Comparison of ENCODE assay signal across 9 cellular contexts in genomic region chr22:40055143-40055926, GRCh38.
DNase-seq lines count a peak whose midpoint lies in the region; ATAC-seq and TF ChIP-seq lines count a peak whose summit lies in the region.
"Had no signal": no experiment of that assay in that cellular context is flagged by ENCODE, and none has a peak within 500 bp of the region (broad histone marks: within the 10 kb centered on the region; RNA-seq: fewer than 3 reads in every experiment).

No MANE protein-coding gene starts in this region.

- in situ Hi-C loops in G401 (cut with HindIII; ENCODE audit: low sequenced_read_pairs), result loop anchor here (25.0 kb wide), 1 partner anchor 132 kb away; the partner anchor contains the start of gene TNRC6B

- POLR2A ChIA-PET in activated B cell treated with CpG ODN at 0.5 μM for 24 hours (lab: Charles Lee), result interaction anchor here (0.6 to 4.5 kb wide), 9 partner anchors 8 to 161 kb away, joined by 3 to 64 read pairs (median 4); partner anchors contain the start of gene TNRC6B

- peak; percentile 97 for ATAC-seq in activated CD4-positive, CD25-positive, alpha-beta regulatory T cell treated with anti-CD3 and anti-CD28 coated beads, Interleukin-2, amount 50 U/mL, for 24 hours
- ATAC-seq in HG02938 (IDR thresholded peaks at IDR 0.05; ENCODE audit: unreplicated experiment) (peak; percentile 87), activated B cell treated with CpG ODN at 0.5 μM for 24 hours (ENCODE audit: low read depth) (peak; percentile 84)
- ATAC-seq: sciatic nerve had no signal

- peak overlapping the region; percentile 85 for H3K27ac Mint-ChIP-seq in activated B cell treated with CpG ODN at 0.5 μM for 24 hours

- peak overlapping the region; percentile 53 for H3K4me3 Mint-ChIP-seq in activated B cell treated with CpG ODN at 0.5 μM for 24 hours

- no peak for TF ChIP-seq CTCF in activated B cell treated with CpG ODN at 0.5 μM for 24 hours (IDR thresholded peaks at IDR 0.05)

- no peak for DNase-seq in activated CD4-positive, CD25-positive, alpha-beta regulatory T cell (lab: John Stamatoyannopoulos, UW)
- DNase-seq in activated B cell treated with CpG ODN at 0.5 μM for 24 hours (no peak), putamen (ENCODE audit: low spot score) (peak; percentile 18), G401 (ENCODE audit: low spot score) (no peak), midbrain (lab: John Stamatoyannopoulos, UW) (no peak), NCI-H2081 (lab: John Stamatoyannopoulos, UW) (no peak)

- H3K9me3 Mint-ChIP-seq in activated B cell treated with CpG ODN at 0.5 μM for 24 hours, result no peaks in the 10 kb centered on the region

- CTCF ChIA-PET in activated B cell treated with CpG ODN at 0.5 μM for 24 hours (lab: Charles Lee), result interaction anchor here (1.1 kb wide), 1 partner anchor 16 kb away, joined by 3 read pairs; no protein-coding TSS in a partner anchor

- H3K27me3 Mint-ChIP-seq in activated B cell treated with CpG ODN at 0.5 μM for 24 hours, result no peaks in the 10 kb centered on the region

- H3K36me3 Mint-ChIP-seq in activated B cell treated with CpG ODN at 0.5 μM for 24 hours (ENCODE audit: low read depth), result peaks cover 10% of the 10 kb centered on the region

- H3K4me1 Mint-ChIP-seq in activated B cell treated with CpG ODN at 0.5 μM for 24 hours, result peaks cover 83% of the 10 kb centered on the region

- intact Hi-C loops in activated B cell treated with CpG ODN at 0.5 μM for 24 hours (cut with micrococcal nuclease), result loop anchor here (5.0 to 10.0 kb wide), 2 partner anchors 37 to 159 kb away; no protein-coding TSS in a partner anchor
